Comparison of ENCODE assay signal across 1 cellular context in genomic region chr2:174593574-174594203, GRCh38.
TF ChIP-seq lines count a peak whose summit lies in the region.

No MANE protein-coding gene starts in this region.

TF ChIP-seq in SK-N-SH, 30 proteins besides CTCF, POLR2A, EP300 and RAD21 (continued from another document):
- TF ChIP-seq REST (IDR thresholded peaks at IDR 0.05; ENCODE audit: low read depth, low read length) (no peak), YY1 (IDR thresholded peaks at IDR 0.05; ENCODE audit: low read depth) (peak; percentile 38; the same call in 1 of the 2 replicates), CHD2 (IDR thresholded peaks at IDR 0.05; ENCODE audit: low read length, partially characterized antibody) (peak; percentile 15), FOSL2 (IDR thresholded peaks at IDR 0.05; ENCODE audit: borderline replicate concordance, low read depth) (peak; percentile 9; the same call in 1 of the 2 replicates), MXI1 (IDR thresholded peaks at IDR 0.05; ENCODE audit: low read depth, low read length) (no peak), SIN3A (IDR thresholded peaks at IDR 0.05; ENCODE audit: borderline replicate concordance, low read depth, low read length) (no peak), USF2 (IDR thresholded peaks at IDR 0.05; ENCODE audit: borderline replicate concordance, low read depth, low read length) (no peak), RCOR1 (IDR thresholded peaks at IDR 0.05; ENCODE audit: low read length) (no peak), EZH2phosphoT487 (IDR thresholded peaks at IDR 0.05; ENCODE audit: borderline replicate concordance, low read depth) (no peak), NFIC (IDR thresholded peaks at IDR 0.05; ENCODE audit: borderline replicate concordance) (peak; percentile 19; the same call in 1 of the 2 replicates)
TF ChIP-seq in SK-N-SH: peak in this region for 12.
